9 cellular contexts compared by ENCODE assay signal in the genomic region with DNA sequence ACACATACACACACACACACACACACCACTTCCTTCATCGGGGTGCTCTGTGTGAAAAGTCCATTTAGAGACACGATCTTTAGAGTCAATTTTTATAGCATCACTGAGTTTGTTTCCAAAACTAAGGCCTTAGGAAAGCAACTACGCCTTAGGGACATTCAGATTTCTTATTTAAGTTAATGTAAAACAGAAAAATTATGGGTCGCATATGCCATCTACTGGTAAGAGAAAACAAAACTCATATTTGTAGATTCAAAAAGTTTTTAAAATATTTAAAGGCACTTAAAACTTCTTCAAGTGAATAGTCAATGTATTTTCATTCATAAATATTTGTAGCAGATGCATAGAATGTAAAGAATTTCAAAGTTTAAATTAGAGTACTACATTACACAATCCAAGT.
A peak's percentile ranks its signal among the peaks of the same experiment; 100 is the strongest.
DNase-seq lines count a peak whose midpoint lies in the region; ATAC-seq, FAIRE-seq and TF ChIP-seq lines count a peak whose summit lies in the region.
"Had no signal": no experiment of that assay in that cellular context is flagged by ENCODE, and none has a peak within 500 bp of the region (broad histone marks: within the 10 kb centered on the region; RNA-seq: fewer than 3 reads in every experiment).

No MANE protein-coding gene starts in this region.

- CTCF ChIA-PET in MCF 10A (lab: Yijun Ruan, JAX), result interaction anchor here (0.5 to 1.7 kb wide), 9 partner anchors 12 to 1519 kb away, joined by 3 to 6 read pairs (median 3); no protein-coding TSS in a partner anchor

- no peak for TF ChIP-seq POLR2A in body of pancreas (IDR thresholded peaks at IDR 0.05)

- peak; percentile 47 for TF ChIP-seq CTCF in D721Med (IDR thresholded peaks at IDR 0.05; ENCODE audit: insufficient read depth, missing control alignments)
- no peak for TF ChIP-seq CTCF in MCF 10A (IDR thresholded peaks at IDR 0.05; ENCODE audit: unreplicated experiment)
- TF ChIP-seq CTCF in nephron (IDR thresholded peaks at IDR 0.05; ENCODE audit: unreplicated experiment in 3 of 3), result peak; percentile 27 to 67 (median 41)
- no peak for TF ChIP-seq CTCF in colonic mucosa (IDR thresholded peaks at IDR 0.05)
- TF ChIP-seq CTCF in body of pancreas (IDR thresholded peaks at IDR 0.05), result peak in 1 of 7 experiments; percentile 17

- no peak overlapping the region for H3K9ac ChIP-seq in colonic mucosa (ENCODE audit: low read depth in 2 of 2, low read length in 2 of 2)

- H3K27ac Mint-ChIP-seq in MCF 10A (ENCODE audit: low read depth, unreplicated experiment) (peak overlapping the region; percentile 82), nephron (peak overlapping the region in 1 of 3 experiments; percentile 24)

- no peak for ATAC-seq in body of pancreas
- ATAC-seq in HG03108 (IDR thresholded peaks at IDR 0.05; ENCODE audit: unreplicated experiment), result no peak
- no peak for ATAC-seq in activated CD4-positive, CD25-positive, alpha-beta regulatory T cell treated with anti-CD3 and anti-CD28 coated beads, Interleukin-2, amount 50 U/mL, for 24 hours

- H3K9me3 Mint-ChIP-seq in MCF 10A (ENCODE audit: unreplicated experiment), result no peaks in the 10 kb centered on the region
- no peaks in the 10 kb centered on the region for H3K9me3 Mint-ChIP-seq in nephron

- H3K27ac ChIP-seq in colonic mucosa, result no peak overlapping the region
- H3K27ac ChIP-seq in body of pancreas, result no peak overlapping the region

- H3K4me3 Mint-ChIP-seq in MCF 10A (ENCODE audit: unreplicated experiment) (no peak overlapping the region), nephron (no peak overlapping the region)

- BruUV-seq in MCF 10A (replicated peaks; lab: Mats Ljungman, UMichigan), result no TSS peak

- peaks cover 25% of the 10 kb centered on the region for H3K4me1 Mint-ChIP-seq in MCF 10A (ENCODE audit: insufficient read depth, unreplicated experiment)
- peaks cover 21% of the 10 kb centered on the region for H3K4me1 Mint-ChIP-seq in nephron

- intact Hi-C loops in MCF 10A (cut with micrococcal nuclease), result loop anchor here (5.0 to 10.0 kb wide), 2 partner anchors 376 to 1403 kb away; partner anchors contain the start of gene KLHL29
- intact Hi-C loops in colonic mucosa (cut with DNase I), result no loop called here
- intact Hi-C loops in body of pancreas (cut with DNase I), result no loop called here

- 71 to 74% methylated on average over 4 of the region's 4 CpGs for WGBS in body of pancreas, 2 donors

- H3K27me3 ChIP-seq in colonic mucosa (no peaks in the 10 kb centered on the region), body of pancreas (no peaks in the 10 kb centered on the region)

- H3K4me1 ChIP-seq in colonic mucosa, result no peaks in the 10 kb centered on the region
- H3K4me1 ChIP-seq in body of pancreas, result no peaks in the 10 kb centered on the region

- DNase-seq in D721Med (ENCODE audit: insufficient read length, low spot score) (no peak), NCI-H1417 (lab: John Stamatoyannopoulos, UW) (peak in 2 of 3 experiments; percentile 7 to 57), MCF 10A (ENCODE audit: unreplicated experiment) (peak; percentile 41), colonic mucosa (no peak), body of pancreas (no peak)
- DNase-seq: aorta had no signal

- no peak overlapping the region for H3K4me3 ChIP-seq in colonic mucosa
- H3K4me3 ChIP-seq in body of pancreas, result no peak overlapping the region

- H3K27me3 Mint-ChIP-seq in MCF 10A (ENCODE audit: insufficient read depth, unreplicated experiment), result no peaks in the 10 kb centered on the region
- H3K27me3 Mint-ChIP-seq in nephron (ENCODE audit: low read depth), result no peaks in the 10 kb centered on the region

- POLR2A ChIA-PET in MCF 10A (lab: Yijun Ruan, JAX), result interaction anchor here (0.8 kb wide), 1 partner anchor 15 kb away, joined by 3 read pairs; no protein-coding TSS in a partner anchor

- H3K36me3 Mint-ChIP-seq in MCF 10A (ENCODE audit: insufficient read depth, unreplicated experiment), result peaks cover 23% of the 10 kb centered on the region
- H3K36me3 Mint-ChIP-seq in nephron (ENCODE audit: low read depth), result peaks cover 38% of the 10 kb centered on the region

- H3K9me3 ChIP-seq in colonic mucosa (no peaks in the 10 kb centered on the region), body of pancreas (no peaks in the 10 kb centered on the region)

- H3K36me3 ChIP-seq in colonic mucosa (no peaks in the 10 kb centered on the region), body of pancreas (replicated peaks in 1 of 2; ENCODE audit: insufficient read depth in 1 of 2, low read depth in 2 of 2) (peaks cover 0 to 2% of the 10 kb centered on the region in 2 donors)

- FAIRE-seq in D721Med (lab: Jason Lieb, UNC), result no peak

Comparison
In these comparisons a context has a peak if more than half of its experiments do, and no peak if none do; other contexts are left out.
1. DNase-seq: peak in NCI-H1417 (2 of 3) and MCF 10A (single experiment); none in D721Med (single experiment), colonic mucosa (single experiment) and body of pancreas (0 of 4).
2. CTCF ChIP-seq: peak in D721Med (single experiment) and nephron (3 of 3); none in MCF 10A (single experiment) and colonic mucosa (single experiment).